Comparison of ENCODE assay signal across 20 cellular contexts in the genomic region with DNA sequence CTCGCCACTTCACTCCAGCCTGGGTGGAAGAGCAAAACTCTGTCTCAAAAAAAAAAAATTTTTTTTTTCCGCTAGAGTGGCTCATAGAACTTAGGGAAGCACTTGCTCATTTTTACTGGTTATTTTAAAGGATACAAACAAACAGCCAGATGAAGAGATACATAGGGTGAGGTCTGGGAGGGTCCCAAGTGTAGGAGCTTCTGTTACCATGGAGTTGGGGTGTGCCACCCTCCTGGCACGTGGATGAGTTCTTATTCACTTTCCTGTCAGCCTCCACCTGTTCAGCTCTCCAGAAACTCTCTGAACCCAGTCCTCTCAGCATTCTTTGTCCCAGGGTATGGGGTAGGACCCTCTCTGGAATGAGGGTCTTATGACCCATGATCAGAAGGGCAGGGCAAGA. TPM values are rescaled to one million over a fixed set of nuclear protein-coding genes. Genes with fewer than 3 reads are reported as not detected.
DNase-seq lines count a peak whose midpoint lies in the region; TF ChIP-seq lines count a peak whose summit lies in the region.
"Had no signal": no experiment of that assay in that cellular context is flagged by ENCODE, and none has a peak within 500 bp of the region (broad histone marks: within the 10 kb centered on the region; RNA-seq: fewer than 3 reads in every experiment).

No MANE protein-coding gene starts in this region.

- H3K36me3 ChIP-seq in HEK293 (ENCODE audit: control insufficient read depth in 2 of 2, insufficient read depth in 1 of 2, low read length in 2 of 2), result no peaks in the 10 kb centered on the region
- no peaks in the 10 kb centered on the region for H3K36me3 ChIP-seq in colonic mucosa
- no peaks in the 10 kb centered on the region for H3K36me3 ChIP-seq in muscle layer of colon (ENCODE audit: insufficient read depth, low read length)
- H3K36me3 ChIP-seq in A673 (ENCODE audit: insufficient read depth, low read length, poor library complexity, severe bottlenecking), result no peaks in the 10 kb centered on the region

- no peak for TF ChIP-seq CTCF in HEK293 (tag by site-specific recombination; IDR thresholded peaks at IDR 0.05)
- TF ChIP-seq CTCF in colonic mucosa (IDR thresholded peaks at IDR 0.05), result no peak
- TF ChIP-seq CTCF in A673 (conservative IDR thresholded peaks at IDR 0.05; ENCODE audit: low read depth, low read length), result no peak

- DNase-seq in colonic mucosa (peak; percentile 56), substantia nigra (lab: John Stamatoyannopoulos, UW) (no peak), A673 (ENCODE audit: low spot score) (no peak), T-helper 2 cell (no peak)
- DNase-seq in activated naive CD4-positive, alpha-beta T cell (lab: John Stamatoyannopoulos, UW), result no peak
- DNase-seq: Calu3, DMS79 treated with DMSO at 0.1 percent for 48 hours, NCI-H1092 treated with DMSO at 0.1 percent for 48 hours, NCI-H1436, NCI-H187, NCI-H2081 treated with DMSO at 0.1 percent for 48 hours, NCI-H446, NCI-H524 treated with DMSO at 0.1 percent for 48 hours, NCI-H774 had no signal

- H3K9ac ChIP-seq in colonic mucosa (ENCODE audit: low read depth in 2 of 2, low read length in 2 of 2), result peak overlapping the region in 1 of 2 donors; percentile 31
- H3K9ac ChIP-seq in muscle layer of colon (ENCODE audit: low read length), result no peak overlapping the region

- H3K4me1 ChIP-seq in HEK293 (ENCODE audit: control insufficient read depth, insufficient read depth, low read length), result 0 out of 2 replicates have a peak, but pooled peaks cover 2% of the 10 kb centered on the region
- peaks cover 4% of the 10 kb centered on the region for H3K4me1 ChIP-seq in colonic mucosa
- H3K4me1 ChIP-seq in muscle layer of colon (ENCODE audit: insufficient read depth, low read length), result peaks cover 17% of the 10 kb centered on the region
- H3K4me1 ChIP-seq in A673 (ENCODE audit: insufficient read depth, low read length, poor library complexity, severe bottlenecking), result peaks cover 8% of the 10 kb centered on the region

- no peaks in the 10 kb centered on the region for H3K27me3 ChIP-seq in colonic mucosa
- H3K27me3 ChIP-seq in muscle layer of colon (ENCODE audit: control insufficient read depth in 1 of 2, insufficient read depth in 2 of 2, low read length in 2 of 2), result no peaks in the 10 kb centered on the region
- no peaks in the 10 kb centered on the region for H3K27me3 ChIP-seq in A673 (replicated peaks; ENCODE audit: insufficient read depth, low read depth, low read length, poor library complexity)
- H3K27me3 ChIP-seq: SJSA1 had no signal

- H3K27ac ChIP-seq in HEK293 (ENCODE audit: extremely low read depth, low read depth, low read length) (no peak overlapping the region), colonic mucosa (no peak overlapping the region), muscle layer of colon (ENCODE audit: low read depth, low read length) (peak overlapping the region; percentile 42), substantia nigra (ENCODE audit: low read depth, low read length, poor library complexity, severe bottlenecking) (peak overlapping the region; percentile 42), A673 (ENCODE audit: low read depth, low read length, poor library complexity, severe bottlenecking) (no peak overlapping the region)
- H3K27ac ChIP-seq: SJSA1 had no signal

- H3K9me3 ChIP-seq in HEK293 (ENCODE audit: control insufficient read depth, insufficient read depth, low read depth, low read length) (no peaks in the 10 kb centered on the region), colonic mucosa (no peaks in the 10 kb centered on the region), muscle layer of colon (ENCODE audit: low read length) (no peaks in the 10 kb centered on the region), A673 (ENCODE audit: low read depth, low read length, poor library complexity, severe bottlenecking) (no peaks in the 10 kb centered on the region)
- H3K9me3 ChIP-seq: HAP-1, SJSA1 had no signal

- no peak overlapping the region for H3K4me3 ChIP-seq in HEK293 (ENCODE audit: low read depth, low read length)
- H3K4me3 ChIP-seq in colonic mucosa, result no peak overlapping the region
- no peak overlapping the region for H3K4me3 ChIP-seq in muscle layer of colon (ENCODE audit: low read depth in 1 of 2, low read length in 2 of 2)
- H3K4me3 ChIP-seq in A673 (ENCODE audit: low read depth, low read length, poor library complexity, severe bottlenecking), result no peak overlapping the region
- H3K4me3 ChIP-seq: A549, GM23338, HAP-1, SJSA1 had no signal

- no TSS peak for BruUV-seq in A673 (replicated peaks; lab: Mats Ljungman, UMichigan)

- intact Hi-C loops in colonic mucosa (cut with DNase I), result no loop called here
- intact Hi-C loops in A673 (cut with micrococcal nuclease; ENCODE audit: unreplicated experiment), result no loop called here

- POLR2A ChIA-PET in HEK293 (lab: Yijun Ruan, JAX) (interaction anchor here (0.6 to 1.5 kb wide), 2 partner anchors 11 to 771 kb away, joined by 4 to 6 read pairs; no protein-coding TSS in a partner anchor), A673 (lab: Charles Lee; ENCODE audit: low non-redundant PET) (interaction anchor here (0.7 kb wide), 1 partner anchor 92 kb away, joined by 6 read pairs; no protein-coding TSS in a partner anchor)

- CTCF ChIA-PET in HEK293 (lab: Yijun Ruan, JAX) (interaction anchor here (9.1 kb wide), 1 partner anchor 114 kb away, joined by 73 read pairs; the partner anchor contains the start of gene SH2D6), A673 (lab: Charles Lee) (no interaction called here)

TF ChIP-seq in HEK293, 187 proteins besides CTCF, POLR2A, EP300 and RAD21 (continues in another document):
- TF ChIP-seq HIC1 (tag by site-specific recombination; IDR thresholded peaks at IDR 0.05) (no peak), ZFP41 (tag by site-specific recombination; IDR thresholded peaks at IDR 0.05; ENCODE audit: borderline replicate concordance) (no peak), ZNF114 (tag by site-specific recombination; IDR thresholded peaks at IDR 0.05) (no peak)
- TF ChIP-seq, protein P1, sequence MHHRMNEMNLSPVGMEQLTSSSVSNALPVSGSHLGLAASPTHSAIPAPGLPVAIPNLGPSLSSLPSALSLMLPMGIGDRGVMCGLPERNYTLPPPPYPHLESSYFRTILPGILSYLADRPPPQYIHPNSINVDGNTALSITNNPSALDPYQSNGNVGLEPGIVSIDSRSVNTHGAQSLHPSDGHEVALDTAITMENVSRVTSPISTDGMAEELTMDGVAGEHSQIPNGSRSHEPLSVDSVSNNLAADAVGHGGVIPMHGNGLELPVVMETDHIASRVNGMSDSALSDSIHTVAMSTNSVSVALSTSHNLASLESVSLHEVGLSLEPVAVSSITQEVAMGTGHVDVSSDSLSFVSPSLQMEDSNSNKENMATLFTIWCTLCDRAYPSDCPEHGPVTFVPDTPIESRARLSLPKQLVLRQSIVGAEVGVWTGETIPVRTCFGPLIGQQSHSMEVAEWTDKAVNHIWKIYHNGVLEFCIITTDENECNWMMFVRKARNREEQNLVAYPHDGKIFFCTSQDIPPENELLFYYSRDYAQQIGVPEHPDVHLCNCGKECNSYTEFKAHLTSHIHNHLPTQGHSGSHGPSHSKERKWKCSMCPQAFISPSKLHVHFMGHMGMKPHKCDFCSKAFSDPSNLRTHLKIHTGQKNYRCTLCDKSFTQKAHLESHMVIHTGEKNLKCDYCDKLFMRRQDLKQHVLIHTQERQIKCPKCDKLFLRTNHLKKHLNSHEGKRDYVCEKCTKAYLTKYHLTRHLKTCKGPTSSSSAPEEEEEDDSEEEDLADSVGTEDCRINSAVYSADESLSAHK (tag by site-specific recombination; IDR thresholded peaks at IDR 0.05), result no peak
- TF ChIP-seq, protein P2, sequence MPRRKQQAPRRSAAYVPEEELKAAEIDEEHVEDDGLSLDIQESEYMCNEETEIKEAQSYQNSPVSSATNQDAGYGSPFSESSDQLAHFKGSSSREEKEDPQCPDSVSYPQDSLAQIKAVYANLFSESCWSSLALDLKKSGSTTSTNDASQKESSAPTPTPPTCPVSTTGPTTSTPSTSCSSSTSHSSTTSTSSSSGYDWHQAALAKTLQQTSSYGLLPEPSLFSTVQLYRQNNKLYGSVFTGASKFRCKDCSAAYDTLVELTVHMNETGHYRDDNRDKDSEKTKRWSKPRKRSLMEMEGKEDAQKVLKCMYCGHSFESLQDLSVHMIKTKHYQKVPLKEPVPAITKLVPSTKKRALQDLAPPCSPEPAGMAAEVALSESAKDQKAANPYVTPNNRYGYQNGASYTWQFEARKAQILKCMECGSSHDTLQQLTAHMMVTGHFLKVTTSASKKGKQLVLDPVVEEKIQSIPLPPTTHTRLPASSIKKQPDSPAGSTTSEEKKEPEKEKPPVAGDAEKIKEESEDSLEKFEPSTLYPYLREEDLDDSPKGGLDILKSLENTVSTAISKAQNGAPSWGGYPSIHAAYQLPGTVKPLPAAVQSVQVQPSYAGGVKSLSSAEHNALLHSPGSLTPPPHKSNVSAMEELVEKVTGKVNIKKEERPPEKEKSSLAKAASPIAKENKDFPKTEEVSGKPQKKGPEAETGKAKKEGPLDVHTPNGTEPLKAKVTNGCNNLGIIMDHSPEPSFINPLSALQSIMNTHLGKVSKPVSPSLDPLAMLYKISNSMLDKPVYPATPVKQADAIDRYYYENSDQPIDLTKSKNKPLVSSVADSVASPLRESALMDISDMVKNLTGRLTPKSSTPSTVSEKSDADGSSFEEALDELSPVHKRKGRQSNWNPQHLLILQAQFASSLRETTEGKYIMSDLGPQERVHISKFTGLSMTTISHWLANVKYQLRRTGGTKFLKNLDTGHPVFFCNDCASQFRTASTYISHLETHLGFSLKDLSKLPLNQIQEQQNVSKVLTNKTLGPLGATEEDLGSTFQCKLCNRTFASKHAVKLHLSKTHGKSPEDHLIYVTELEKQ (tag by site-specific recombination; IDR thresholded peaks at IDR 0.05; ENCODE audit: borderline replicate concordance), result no peak

RNA-seq across cellular contexts. Expression of gene MAT2A, which starts 4.9 kb away (rescaled TPM):
- total RNA-seq in colonic mucosa (100 to 1,000 TPM; 105 to 156 TPM), A673 (2021) (355 and 408 TPM in 2 replicates)

RNA-seq across cellular contexts. Expression of gene GGCX, which starts 27.2 kb away (rescaled TPM):
- 10 to 100 TPM; 25.7 to 49.9 TPM for total RNA-seq in colonic mucosa
- total RNA-seq in A673 (2021), result 60.5 and 61.8 TPM in 2 replicates

RNA-seq across cellular contexts. Expression of gene VAMP8, which starts 43.3 kb away (rescaled TPM):
- total RNA-seq in colonic mucosa (100 to 1,000 TPM; 185 to 222 TPM), A673 (2021) (not detected in 2 replicates)
- total RNA-seq: SJSA1 had no signal

RNA-seq across cellular contexts. Expression of gene VAMP5, which starts 50.1 kb away (rescaled TPM):
- total RNA-seq in colonic mucosa (10 to 100 TPM; 14.0 to 16.9 TPM), A673 (2021) (2.1 and 3.8 TPM in 2 replicates)

Comparison
In these comparisons a context has a peak if more than half of its experiments do, and no peak if none do; other contexts are left out.
1. H3K27ac ChIP-seq: peak in muscle layer of colon (single experiment) and substantia nigra (single experiment); none in HEK293 (single experiment), colonic mucosa (single experiment) and A673 (single experiment).
2. RNA of gene VAMP8, which starts 43.3 kb away (total RNA-seq): 185 to 222 TPM in colonic mucosa; not detected in A673; every median in the first group is over 100 times any median in the second.